In the genomic region with DNA sequence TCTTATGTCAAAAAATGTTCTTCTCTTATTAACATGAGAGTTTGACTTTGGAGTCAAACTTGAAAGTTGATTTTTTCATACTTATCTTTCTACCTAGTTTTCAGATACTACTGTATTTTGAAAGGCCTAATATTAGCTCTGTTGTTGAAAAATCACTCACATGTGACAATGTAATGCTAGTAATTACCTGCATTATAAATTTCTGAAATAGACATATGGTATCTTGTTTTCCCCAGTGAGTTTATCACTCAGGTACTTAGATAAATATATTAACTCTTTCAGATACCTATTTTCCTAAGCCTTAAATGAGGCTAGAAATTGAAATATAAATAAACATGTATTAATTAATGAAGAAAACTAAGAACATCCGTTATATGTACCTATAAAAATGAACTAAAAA, we compare ENCODE assay signal across 27 cellular contexts.
"Had no signal": no experiment of that assay in that cellular context is flagged by ENCODE, and none has a peak within 500 bp of the region (broad histone marks: within the 10 kb centered on the region; RNA-seq: fewer than 3 reads in every experiment).

No MANE protein-coding gene starts in this region.

- H3K4me3 ChIP-seq: colonic mucosa, coronary artery, dorsolateral prefrontal cortex, esophagus muscularis mucosa, esophagus squamous epithelium, gastrocnemius medialis, gastroesophageal sphincter, heart left ventricle, heart right ventricle had no signal

- H3K27ac ChIP-seq: colonic mucosa, coronary artery, dorsolateral prefrontal cortex, epithelial cell of prostate, esophagus muscularis mucosa, esophagus squamous epithelium, foreskin keratinocyte, gastrocnemius medialis, gastroesophageal sphincter, heart left ventricle, heart right ventricle had no signal

- H3K9me3 ChIP-seq: colonic mucosa, esophagus muscularis mucosa, esophagus squamous epithelium, gastrocnemius medialis, gastroesophageal sphincter, heart left ventricle, heart right ventricle had no signal

- H3K36me3 ChIP-seq: colonic mucosa, esophagus muscularis mucosa, esophagus squamous epithelium, gastrocnemius medialis, gastroesophageal sphincter, heart left ventricle, heart right ventricle had no signal

- H3K4me1 ChIP-seq: colonic mucosa, esophagus muscularis mucosa, esophagus squamous epithelium, foreskin keratinocyte, gastrocnemius medialis, gastroesophageal sphincter, heart left ventricle, heart right ventricle had no signal

- FAIRE-seq: colon, endometrium, endothelial cell of umbilical vein, frontal cortex had no signal

- H3K27me3 ChIP-seq: colonic mucosa, dorsolateral prefrontal cortex, esophagus muscularis mucosa, esophagus squamous epithelium, foreskin keratinocyte, gastrocnemius medialis, gastroesophageal sphincter, heart left ventricle, heart right ventricle had no signal

- DNase-seq: colonic mucosa; cortex of kidney; dermis blood vessel endothelial cell; dorsolateral prefrontal cortex; effector CD4-positive, alpha-beta T cell; effector CD8-positive, alpha-beta T cell; effector memory CD4-positive, alpha-beta T cell; effector memory CD8-positive, alpha-beta T cell; endodermal cell; erythroblast; esophagus squamous epithelium; foreskin fibroblast; foreskin keratinocyte; foreskin melanocyte; gastrocnemius medialis; glutamatergic neuron; head of caudate nucleus; heart left ventricle; heart right ventricle had no signal
